Comparison of ENCODE assay signal across 30 cellular contexts in genomic region chrX:15600745-15601144, GRCh38. TPM values are rescaled to one million over a fixed set of nuclear protein-coding genes. Genes with fewer than 3 reads are reported as not detected.
DNase-seq lines count a peak whose midpoint lies in the region; ATAC-seq and TF ChIP-seq lines count a peak whose summit lies in the region.
"Had no signal": no experiment of that assay in that cellular context is flagged by ENCODE, and none has a peak within 500 bp of the region (broad histone marks: within the 10 kb centered on the region; RNA-seq: fewer than 3 reads in every experiment).

Gene ACE2 (minus strand): TSS chrX:15600960. CDS start chrX:15600911, 49 bp downstream.

- CTCF ChIA-PET in HCT116 (lab: Charles Lee) = no interaction called here
- CTCF ChIA-PET in MCF 10A (lab: Yijun Ruan, JAX) = interaction anchor here (0.6 kb wide), 1 partner anchor 15 kb away, joined by 4 read pairs; no protein-coding TSS in a partner anchor

- H3K9ac ChIP-seq in HCT116 (ENCODE audit: low read length) (no peak within 1 kb of the TSS), colonic mucosa (ENCODE audit: low read depth in 2 of 2, low read length in 2 of 2) (no peak within 1 kb of the TSS)

- H3K4me1 Mint-ChIP-seq in nephron = no peaks in the 10 kb centered on the region
- no peaks in the 10 kb centered on the region for H3K4me1 Mint-ChIP-seq in MCF 10A (ENCODE audit: insufficient read depth, unreplicated experiment)
- H3K4me1 Mint-ChIP-seq: activated naive CD8-positive, alpha-beta T cell treated with anti-CD3 and anti-CD28 coated beads, Interleukin-2, amount 10 ng/mL, durations not matched to agents 7 days and 5 days; CD4-positive, alpha-beta memory T cell; IgD-negative memory B cell; stimulated activated naive CD8-positive, alpha-beta T cell treated with anti-CD3 and anti-CD28 coated beads, Interleukin-15, amount 100 ng/mL, for 72 hours had no signal

- H3K27ac ChIP-seq in HCT116 (ENCODE audit: low read depth, low read length) = no peak within 1 kb of the TSS
- peak within 1 kb of the TSS; percentile 18 for H3K27ac ChIP-seq in colonic mucosa
- H3K27ac ChIP-seq in right atrium auricular region = peak within 1 kb of the TSS in 1 of 2 donors; percentile 63
- H3K27ac ChIP-seq: ascending aorta, cardiac muscle cell, neutrophil, psoas muscle had no signal

- RAD21 ChIA-PET in HCT116 (lab: Charles Lee; ENCODE audit: low non-redundant PET in 1 of 2, low total read pairs in 2 of 2, uncharacterized antibody in 2 of 2, unreplicated experiment in 2 of 2) = no interaction called here

- no peak for TF ChIP-seq POLR2A in HCT116 (IDR thresholded peaks at IDR 0.05; ENCODE audit: borderline replicate concordance, extremely low read depth, insufficient read depth, insufficient read length)

- H2AFZ ChIP-seq in HCT116 (ENCODE audit: low read depth, low read length, poor library complexity, severe bottlenecking) = peak within 1 kb of the TSS; percentile 26

- BruUV-seq in HCT116 (replicated peaks; lab: Mats Ljungman, UMichigan) (no TSS peak), MCF 10A (replicated peaks; lab: Mats Ljungman, UMichigan) (no TSS peak)

- POLR2A ChIA-PET in HCT116 (lab: Charles Lee) = no interaction called here
- POLR2A ChIA-PET in MCF 10A (lab: Yijun Ruan, JAX) = no interaction called here

- no peaks in the 10 kb centered on the region for H3K79me2 ChIP-seq in HCT116 (ENCODE audit: insufficient read depth, low read length)

- TF ChIP-seq RAD21 in HCT116 (IDR thresholded peaks at IDR 0.05; ENCODE audit: low read depth) = no peak

- H3K27me3 Mint-ChIP-seq in nephron (ENCODE audit: low read depth) = no peaks in the 10 kb centered on the region
- peaks cover 66% of the 10 kb centered on the region for H3K27me3 Mint-ChIP-seq in MCF 10A (ENCODE audit: insufficient read depth, unreplicated experiment)
- H3K27me3 Mint-ChIP-seq: activated naive CD8-positive, alpha-beta T cell treated with anti-CD3 and anti-CD28 coated beads, Interleukin-2, amount 10 ng/mL, durations not matched to agents 7 days and 5 days had no signal

- H3K4me3 ChIP-seq in HCT116 (replicated peaks in 1 of 2; ENCODE audit: low read depth in 1 of 2, low read length in 2 of 2) = no peak within 1 kb of the TSS
- no peak within 1 kb of the TSS for H3K4me3 ChIP-seq in colonic mucosa
- peak within 1 kb of the TSS in 1 of 2 donors; percentile 6 for H3K4me3 ChIP-seq in right atrium auricular region
- H3K4me3 ChIP-seq: ascending aorta, cardiac muscle cell, psoas muscle, thyroid gland had no signal

- no peak for TF ChIP-seq CTCF in HCT116 (IDR thresholded peaks at IDR 0.05 in 2 of 3, conservative IDR thresholded peaks at IDR 0.05 in 1 of 3; ENCODE audit: borderline replicate concordance in 1 of 3, insufficient read depth in 1 of 3, low read depth in 2 of 3, low read length in 2 of 3)
- TF ChIP-seq CTCF in colonic mucosa (IDR thresholded peaks at IDR 0.05) = no peak
- TF ChIP-seq CTCF in right atrium auricular region (IDR thresholded peaks at IDR 0.05) = no peak
- no peak for TF ChIP-seq CTCF in nephron (IDR thresholded peaks at IDR 0.05; ENCODE audit: unreplicated experiment in 3 of 3)
- no peak for TF ChIP-seq CTCF in MCF 10A (IDR thresholded peaks at IDR 0.05; ENCODE audit: unreplicated experiment)

- H3K27ac Mint-ChIP-seq in nephron = peak within 1 kb of the TSS in 2 of 3 experiments; percentile 8 to 26
- no peak within 1 kb of the TSS for H3K27ac Mint-ChIP-seq in MCF 10A (ENCODE audit: low read depth, unreplicated experiment)
- H3K27ac Mint-ChIP-seq: activated naive CD8-positive, alpha-beta T cell treated with anti-CD3 and anti-CD28 coated beads, Interleukin-2, amount 10 ng/mL, durations not matched to agents 7 days and 5 days; activated T-cell treated with anti-CD3 and anti-CD28 coated beads, Interleukin-2, amount 50 U/mL, for 24 hours; CD4-positive, alpha-beta memory T cell; IgD-negative memory B cell; stimulated activated naive CD8-positive, alpha-beta T cell treated with anti-CD3 and anti-CD28 coated beads, Interleukin-15, amount 100 ng/mL, for 72 hours had no signal

- intact Hi-C loops in HCT116 (cut with micrococcal nuclease) (no loop called here), colonic mucosa (cut with DNase I) (no loop called here), MCF 10A (cut with micrococcal nuclease) (no loop called here)

- H3K4me2 ChIP-seq in HCT116 (ENCODE audit: low read length) = peak within 1 kb of the TSS; percentile 33

- H3K36me3 ChIP-seq in HCT116 (ENCODE audit: control insufficient read depth in 1 of 2, insufficient read depth in 2 of 2, low read length in 2 of 2) (no peaks in the 10 kb centered on the region), colonic mucosa (no peaks in the 10 kb centered on the region), right atrium auricular region (no peaks in the 10 kb centered on the region)
- H3K36me3 ChIP-seq: ascending aorta, cardiac muscle cell, neutrophil, thyroid gland had no signal

- H3K4me3 Mint-ChIP-seq in nephron (no peak within 1 kb of the TSS), MCF 10A (ENCODE audit: unreplicated experiment) (no peak within 1 kb of the TSS)
- H3K4me3 Mint-ChIP-seq: activated naive CD8-positive, alpha-beta T cell treated with anti-CD3 and anti-CD28 coated beads, Interleukin-2, amount 10 ng/mL, durations not matched to agents 7 days and 5 days; activated T-cell treated with anti-CD3 and anti-CD28 coated beads, Interleukin-2, amount 50 U/mL, for 24 hours; CD4-positive, alpha-beta memory T cell; IgD-negative memory B cell; stimulated activated naive CD8-positive, alpha-beta T cell treated with anti-CD3 and anti-CD28 coated beads, Interleukin-15, amount 100 ng/mL, for 72 hours had no signal

- H3K9me3 Mint-ChIP-seq in nephron (no peaks in the 10 kb centered on the region), MCF 10A (ENCODE audit: unreplicated experiment) (no peaks in the 10 kb centered on the region)
- H3K9me3 Mint-ChIP-seq: activated naive CD8-positive, alpha-beta T cell treated with anti-CD3 and anti-CD28 coated beads, Interleukin-2, amount 10 ng/mL, durations not matched to agents 7 days and 5 days; activated T-cell treated with anti-CD3 and anti-CD28 coated beads, Interleukin-2, amount 50 U/mL, for 24 hours; CD4-positive, alpha-beta memory T cell; IgD-negative memory B cell; stimulated activated naive CD8-positive, alpha-beta T cell treated with anti-CD3 and anti-CD28 coated beads, Interleukin-15, amount 100 ng/mL, for 72 hours had no signal

- H3K9me3 ChIP-seq in HCT116 (ENCODE audit: control insufficient read depth in 1 of 2, insufficient read depth in 1 of 2, low read depth in 1 of 2, low read length in 2 of 2) (no peaks in the 10 kb centered on the region), colonic mucosa (no peaks in the 10 kb centered on the region), right atrium auricular region (no peaks in the 10 kb centered on the region)
- H3K9me3 ChIP-seq: ascending aorta, neutrophil, psoas muscle, thyroid gland had no signal

- peaks cover 0 to 12% of the 10 kb centered on the region in 2 experiments; a peak in 2 of 4 replicates for H3K4me1 ChIP-seq in HCT116 (ENCODE audit: control insufficient read depth in 1 of 2, insufficient read depth in 2 of 2, low read length in 2 of 2)
- no peaks in the 10 kb centered on the region for H3K4me1 ChIP-seq in colonic mucosa
- no peaks in the 10 kb centered on the region for H3K4me1 ChIP-seq in right atrium auricular region
- H3K4me1 ChIP-seq: ascending aorta, psoas muscle, thyroid gland had no signal

- no peaks in the 10 kb centered on the region for H4K20me1 ChIP-seq in HCT116 (ENCODE audit: insufficient read depth)

- ATAC-seq in HCT116 = no peak
- no peak for ATAC-seq in HG02981 (IDR thresholded peaks at IDR 0.05; ENCODE audit: unreplicated experiment)
- ATAC-seq in HG03139 (IDR thresholded peaks at IDR 0.05; ENCODE audit: unreplicated experiment) = no peak
- ATAC-seq: psoas muscle; stimulated activated naive CD8-positive, alpha-beta T cell treated with anti-CD3 and anti-CD28 coated beads, Interleukin-15, amount 100 ng/mL, for 72 hours had no signal

- H3K27me3 ChIP-seq in HCT116 (ENCODE audit: insufficient read depth, low read length) (no peaks in the 10 kb centered on the region), colonic mucosa (no peaks in the 10 kb centered on the region), right atrium auricular region (no peaks in the 10 kb centered on the region)
- H3K27me3 ChIP-seq: ascending aorta, cardiac muscle cell, thyroid gland had no signal

- H3K9me2 ChIP-seq in HCT116 (ENCODE audit: insufficient read depth) = no peaks in the 10 kb centered on the region

- no peaks in the 10 kb centered on the region for H3K36me3 Mint-ChIP-seq in nephron (ENCODE audit: low read depth)
- H3K36me3 Mint-ChIP-seq in MCF 10A (ENCODE audit: insufficient read depth, unreplicated experiment) = no peaks in the 10 kb centered on the region
- H3K36me3 Mint-ChIP-seq: activated naive CD8-positive, alpha-beta T cell treated with anti-CD3 and anti-CD28 coated beads, Interleukin-2, amount 10 ng/mL, durations not matched to agents 7 days and 5 days; CD4-positive, alpha-beta memory T cell had no signal

- DNase-seq in HCT116 (ENCODE audit: low read depth, low spot score) (no peak), colonic mucosa (no peak), right atrium auricular region (ENCODE audit: low spot score) (no peak), MCF 10A (ENCODE audit: unreplicated experiment) (no peak)
- DNase-seq in activated CD4-positive, alpha-beta T cell treated with anti-CD3 and anti-CD28 coated beads, Interleukin-2, amount 50 U/mL, for 4 hours = no peak
- DNase-seq: activated CD4-positive, alpha-beta T cell treated with anti-CD3 and anti-CD28 coated beads for 4 hours; activated gamma-delta T cell; activated naive CD8-positive, alpha-beta T cell treated with anti-CD3 and anti-CD28 coated beads, Interleukin-2, amount 10 ng/mL, durations not matched to agents 7 days and 5 days; activated T-cell treated with anti-CD3 and anti-CD28 coated beads, Interleukin-2, amount 50 U/mL, for 24 hours; CD4-positive, alpha-beta memory T cell; dermis blood vessel endothelial cell; DMS153; mammary epithelial cell; NCI-H2029; NCI-H526; NK-92 treated with Interleukin-12 subunit alpha and Interleukin-12 subunit beta, amount 100 ng/mL, for 24 hours; psoas muscle; stimulated activated naive CD8-positive, alpha-beta T cell treated with anti-CD3 and anti-CD28 coated beads, Interleukin-15, amount 100 ng/mL, for 72 hours; thyroid gland had no signal

TF ChIP-seq in HCT116, 20 proteins besides CTCF, POLR2A, EP300 and RAD21 (continues in another document):
- no peak for TF ChIP-seq ZFX (IDR thresholded peaks at IDR 0.05)
- no peak for TF ChIP-seq SP1 (IDR thresholded peaks at IDR 0.05; ENCODE audit: low read depth)
- no peak for TF ChIP-seq SIN3A (IDR thresholded peaks at IDR 0.05; ENCODE audit: low read depth)
- no peak for TF ChIP-seq JUND (IDR thresholded peaks at IDR 0.05)

RNA-seq across cellular contexts. Expression of gene ACE2, which starts in this region (rescaled TPM):
- not detected for total RNA-seq in HCT116 (2021; ENCODE audit: unreplicated experiment)
- not detected in 2 replicates for polyA plus RNA-seq in HCT116 (2012)
- 10 to 100 TPM; 19.5 to 38.7 TPM for total RNA-seq in colonic mucosa
- 10 to 100 TPM; 15.2 to 26.1 TPM for total RNA-seq in right atrium auricular region
- total RNA-seq in MCF 10A (2022) = not detected in 2 replicates
- total RNA-seq: activated CD8-positive, alpha-beta memory T cell treated with anti-CD3 and anti-CD28 coated beads for 36 hours; activated naive CD8-positive, alpha-beta T cell treated with anti-CD3 and anti-CD28 coated beads, Interleukin-2, amount 10 ng/mL, durations not matched to agents 7 days and 5 days; CD4-positive, alpha-beta memory T cell; dermis blood vessel endothelial cell; fibroblast of lung; myocyte; T-helper 1 cell treated with Interleukin-12 subunit alpha and Interleukin-12 subunit beta and Interleukin-4 antibody, amounts not matched to agents 30 ng/mL and 1 ng/mL, for 36 hours had no signal
- polyA plus RNA-seq: CD4-positive, alpha-beta memory T cell; fibroblast of lung; IgD-negative memory B cell had no signal

Comparison
In these comparisons a context has a peak if more than half of its experiments do, and no peak if none do; other contexts are left out.
1. RNA of gene ACE2 (total RNA-seq): 19.5 to 38.7 TPM in colonic mucosa and 15.2 to 26.1 TPM in right atrium auricular region; not detected in HCT116 (single experiment) and not detected in MCF 10A; every median in the first group is over 10 times any median in the second.